In genomic region chr9:88567870-88568269, GRCh38 we compare ENCODE assay signal across 19 cellular contexts. TPM values are rescaled to one million over a fixed set of nuclear protein-coding genes. Genes with fewer than 3 reads are reported as not detected.
DNase-seq lines count a peak whose midpoint lies in the region; ATAC-seq and TF ChIP-seq lines count a peak whose summit lies in the region.
"Had no signal": no experiment of that assay in that cellular context is flagged by ENCODE, and none has a peak within 500 bp of the region (broad histone marks: within the 10 kb centered on the region; RNA-seq: fewer than 3 reads in every experiment).

No MANE protein-coding gene starts in this region.

- H3K4ac ChIP-seq in neuronal stem cell (ENCODE audit: low read length) = no peak overlapping the region

- H3K36me3 ChIP-seq in neuronal stem cell (replicated peaks in 1 of 2; ENCODE audit: control insufficient read depth in 2 of 2, insufficient read depth in 2 of 2, low read length in 2 of 2) = no peaks in the 10 kb centered on the region
- H3K36me3 ChIP-seq: gastroesophageal sphincter had no signal

- H2AK5ac ChIP-seq in neuronal stem cell (ENCODE audit: low read depth, low read length) = no peak overlapping the region

- in situ Hi-C loops in GM13976 (cut with MboI; ENCODE audit: low sequenced_read_pairs, unreplicated experiment) = loop anchor here (25.0 kb wide), 1 partner anchor 606 kb away; the partner anchor contains the start of gene CDK20

- no peak overlapping the region for H3K4me2 ChIP-seq in neuronal stem cell (ENCODE audit: insufficient read depth, low read length, poor library complexity, severe bottlenecking)

- no peaks in the 10 kb centered on the region for H3K4me1 ChIP-seq in neuronal stem cell (ENCODE audit: control insufficient read depth in 2 of 2, insufficient read depth in 1 of 2, low read depth in 1 of 2, low read length in 2 of 2)
- H3K4me1 ChIP-seq: gastroesophageal sphincter had no signal

- H4K8ac ChIP-seq in neuronal stem cell (ENCODE audit: low read depth, low read length) = no peak overlapping the region

- H2BK120ac ChIP-seq in neuronal stem cell (ENCODE audit: low read depth, low read length) = no peak overlapping the region

- no peak overlapping the region for H4K91ac ChIP-seq in neuronal stem cell (ENCODE audit: low read depth, low read length, poor library complexity)

- H3K9me3 ChIP-seq in neuronal stem cell (replicated peaks in 1 of 2; ENCODE audit: control insufficient read depth in 2 of 2, insufficient read depth in 1 of 2, low read depth in 1 of 2, low read length in 2 of 2) = no peaks in the 10 kb centered on the region
- H3K9me3 ChIP-seq: gastroesophageal sphincter had no signal

- no peak overlapping the region for H3K9ac ChIP-seq in neuronal stem cell (ENCODE audit: low read depth, low read length, poor library complexity)

- DNase-seq in GM13976 (ENCODE audit: low spot score) (peak; percentile 49), foreskin melanocyte (no peak), cerebellar cortex (ENCODE audit: low spot score) (no peak), neuronal stem cell (ENCODE audit: low spot score) (no peak), NAMALWA (ENCODE audit: low spot score) (no peak)
- DNase-seq: activated CD8-positive, alpha-beta memory T cell treated with anti-CD3 and anti-CD28 coated beads for 24 hours; activated naive CD8-positive, alpha-beta T cell treated with anti-CD3 and anti-CD28 coated beads, Interleukin-2, amount 10 ng/mL, durations not matched to agents 7 days and 5 days; CD4-positive, alpha-beta T cell; immature natural killer cell; mesendoderm; NCI-H2171; SHP77; stimulated activated CD4-positive, alpha-beta T cell treated with anti-CD3 and anti-CD28 coated beads, Interleukin-4, amount 100 ng/mL, for 24 hours; T1000 had no signal

- H3K27me3 ChIP-seq in neuronal stem cell (ENCODE audit: control insufficient read depth in 3 of 3, insufficient read depth in 3 of 3, low read depth in 1 of 3, low read length in 3 of 3) = no peaks in the 10 kb centered on the region
- H3K27me3 ChIP-seq: gastroesophageal sphincter had no signal

- H3K4me3 ChIP-seq in neuronal stem cell (ENCODE audit: low read length in 2 of 2) = no peak overlapping the region
- H3K4me3 ChIP-seq: gastroesophageal sphincter had no signal

- ATAC-seq in GM18873 (IDR thresholded peaks at IDR 0.05; ENCODE audit: low FRiP score, unreplicated experiment) (peak; percentile 69), HG02571 (IDR thresholded peaks at IDR 0.05; ENCODE audit: unreplicated experiment) (peak; percentile 75), HG03558 (IDR thresholded peaks at IDR 0.05; ENCODE audit: extremely low read depth, unreplicated experiment) (peak; percentile 72)
- ATAC-seq: gastroesophageal sphincter, sciatic nerve had no signal

- H3K18ac ChIP-seq in neuronal stem cell (ENCODE audit: low read length) = no peak overlapping the region

- H3K23ac ChIP-seq in neuronal stem cell (ENCODE audit: low read depth, low read length, poor library complexity) = no peak overlapping the region

- no peaks in the 10 kb centered on the region for H3K79me1 ChIP-seq in neuronal stem cell (ENCODE audit: low read depth, low read length)

- H2BK12ac ChIP-seq in neuronal stem cell (ENCODE audit: low read length) = no peak overlapping the region

- no peak overlapping the region for H2BK15ac ChIP-seq in neuronal stem cell (ENCODE audit: low read length)

- H3K27ac ChIP-seq in neuronal stem cell (replicated peaks; ENCODE audit: low read length) = no peak overlapping the region
- H3K27ac ChIP-seq: gastroesophageal sphincter had no signal

- no peak overlapping the region for H2AFZ ChIP-seq in neuronal stem cell (ENCODE audit: low read length)

- no peak for TF ChIP-seq CTCF in GM13976 (IDR thresholded peaks at IDR 0.05; ENCODE audit: borderline replicate concordance, control extremely low read depth, extremely low read depth, insufficient read depth, missing control alignments)

- no CpG with 5 or more reads among the region's 3 CpGs for WGBS in neuronal stem cell (ENCODE audit: extremely low coverage in 2 of 2, insufficient read length in 2 of 2, insufficient replicate concordance in 1 of 2), 2 donors

- H3K14ac ChIP-seq in neuronal stem cell (ENCODE audit: low read length) = no peak overlapping the region

- H2BK5ac ChIP-seq in neuronal stem cell (ENCODE audit: low read length) = no peak overlapping the region

RNA-seq across cellular contexts. Expression of gene NXNL2, which starts 32.9 kb away (rescaled TPM):
- polyA plus RNA-seq in neuronal stem cell (2013, experiment 1 of 2) = 0.36 TPM
- 0.29 TPM for polyA plus RNA-seq in neuronal stem cell (2013, experiment 2 of 2)
- polyA plus RNA-seq: immature natural killer cell had no signal
